ENCODE assay signal across 24 cellular contexts in genomic region chr3:157363393-157363792, GRCh38.
"Had no signal": no experiment of that assay in that cellular context is flagged by ENCODE, and none has a peak within 500 bp of the region (broad histone marks: within the 10 kb centered on the region; RNA-seq: fewer than 3 reads in every experiment).

No MANE protein-coding gene starts in this region.

- H3K4me3 ChIP-seq: esophagus squamous epithelium, heart right ventricle, neural progenitor cell, psoas muscle, right lobe of liver, skin epidermis, suprapubic skin, thyroid gland had no signal

- H3K36me3 Mint-ChIP-seq: natural killer cell, type B pancreatic cell had no signal

- H3K4me1 ChIP-seq: esophagus squamous epithelium, parathyroid adenoma, psoas muscle, right lobe of liver, suprapubic skin, thyroid gland had no signal

- H3K9me3 Mint-ChIP-seq: central memory CD8-positive, alpha-beta T cell; dendritic cell treated with granulocyte-macrophage colony-stimulating factor and Interleukin-4, amounts not matched to agents 40 ng/mL and 50 ng/mL, for 4 days; neural progenitor cell; type B pancreatic cell had no signal

- DNase-seq: effector memory CD8-positive, alpha-beta T cell; esophagus squamous epithelium; heart right ventricle; hypothalamus; kidney glomerular epithelial cell; natural killer cell; nucleus accumbens; psoas muscle; retina; right lobe of liver; stimulated activated CD4-positive, alpha-beta T cell treated with anti-CD3 and anti-CD28 coated beads, Interleukin-12 subunit alpha, Interleukin-12 subunit beta, amount 100 ng/mL, for 4 hours; stimulated activated naive CD8-positive, alpha-beta T cell treated with anti-CD3 and anti-CD28 coated beads, Interleukin-15, Interleukin-2, amounts not matched to agents 100 U/mL and 50 U/mL, for 24 hours; thyroid gland had no signal

- H3K27me3 ChIP-seq: esophagus squamous epithelium, heart right ventricle, neural progenitor cell, right lobe of liver, suprapubic skin, thyroid gland had no signal

- H3K9me3 ChIP-seq: esophagus squamous epithelium, heart right ventricle, psoas muscle, right lobe of liver, suprapubic skin, thyroid gland had no signal

- FAIRE-seq: colon, frontal cortex, islet of Langerhans, urothelium cell line had no signal

- H3K9ac ChIP-seq: neural progenitor cell, parathyroid adenoma had no signal

- H3K4me3 Mint-ChIP-seq: central memory CD8-positive, alpha-beta T cell; dendritic cell treated with granulocyte-macrophage colony-stimulating factor and Interleukin-4, amounts not matched to agents 40 ng/mL and 50 ng/mL, for 4 days; effector memory CD8-positive, alpha-beta T cell; natural killer cell; neural progenitor cell; type B pancreatic cell had no signal

- H3K27ac Mint-ChIP-seq: dendritic cell treated with granulocyte-macrophage colony-stimulating factor and Interleukin-4, amounts not matched to agents 40 ng/mL and 50 ng/mL, for 4 days; effector memory CD8-positive, alpha-beta T cell; natural killer cell; neural progenitor cell; type B pancreatic cell had no signal

- H3K4me2 ChIP-seq: neural progenitor cell had no signal

- H2AFZ ChIP-seq: neural progenitor cell, parathyroid adenoma had no signal

- H3K36me3 ChIP-seq: esophagus squamous epithelium, heart right ventricle, neural progenitor cell, right lobe of liver, suprapubic skin, thyroid gland had no signal

- H3K27me3 Mint-ChIP-seq: type B pancreatic cell had no signal

- H3K4me1 Mint-ChIP-seq: central memory CD8-positive, alpha-beta T cell; natural killer cell had no signal

- H3K79me2 ChIP-seq: parathyroid adenoma had no signal

- H3K27ac ChIP-seq: esophagus squamous epithelium, heart right ventricle, neural progenitor cell, parathyroid adenoma, psoas muscle, right lobe of liver, skin epidermis, suprapubic skin, thyroid gland had no signal

- ATAC-seq: effector memory CD8-positive, alpha-beta T cell; heart right ventricle; natural killer cell; psoas muscle; right lobe of liver; stimulated activated naive CD8-positive, alpha-beta T cell treated with anti-CD3 and anti-CD28 coated beads, Interleukin-15, Interleukin-2, amounts not matched to agents 100 U/mL and 50 U/mL, for 24 hours had no signal
